Comparison of ENCODE assay signal across 2 cellular contexts in genomic region chr5:172789687-172790495, GRCh38.
TF ChIP-seq lines count a peak whose summit lies in the region.

No MANE protein-coding gene starts in this region.

TF ChIP-seq in K562, 482 proteins besides CTCF, POLR2A, EP300 and RAD21 (continued from another document and continues in another):
- TF ChIP-seq CHD7 (IDR thresholded peaks at IDR 0.05; ENCODE audit: low read depth, low read length) (no peak), CBFB (CRISPR knock-in tag; IDR thresholded peaks at IDR 0.05) (no peak), REST (CRISPR knock-in tag; IDR thresholded peaks at IDR 0.05; ENCODE audit: low read depth) (0 out of 2 replicates have a peak, but pooled peaks have one; percentile 36), ARID2 (IDR thresholded peaks at IDR 0.05) (no peak), NCOA1 (IDR thresholded peaks at IDR 0.05; ENCODE audit: low read depth) (no peak), MYBL2 (IDR thresholded peaks at IDR 0.05; ENCODE audit: low read depth) (no peak), MYBL2 (CRISPR knock-in tag; IDR thresholded peaks at IDR 0.05; ENCODE audit: borderline replicate concordance) (no peak)

TF ChIP-seq in HepG2, 621 proteins besides CTCF, POLR2A, EP300 and RAD21 (continued from another document and continues in another):
- no peak for TF ChIP-seq SMAD9 (CRISPR knock-in tag; IDR thresholded peaks at IDR 0.05)
- TF ChIP-seq BHLHE40 (IDR thresholded peaks at IDR 0.05; ENCODE audit: low read length): peak; percentile 71
- 0 out of 2 replicates have a peak, but pooled peaks have one; percentile 45 for TF ChIP-seq HNF1B (CRISPR knock-in tag; IDR thresholded peaks at IDR 0.05)
- 0 out of 2 replicates have a peak, but pooled peaks have one; percentile 7 for TF ChIP-seq ZNF691 (CRISPR knock-in tag; IDR thresholded peaks at IDR 0.05; ENCODE audit: borderline replicate concordance, low read depth)
- TF ChIP-seq ZBTB33 (CRISPR knock-in tag; IDR thresholded peaks at IDR 0.05): no peak
- peak; percentile 17; the same call in 1 of the 2 replicates for TF ChIP-seq KDM6A (CRISPR knock-in tag; IDR thresholded peaks at IDR 0.05; ENCODE audit: low read depth)
- TF ChIP-seq SOX5 (CRISPR knock-in tag; IDR thresholded peaks at IDR 0.05; ENCODE audit: borderline replicate concordance): peak; percentile 27; the same call in 1 of the 2 replicates
- peak; percentile 38; the same call in 1 of the 2 replicates for TF ChIP-seq GATAD2A (CRISPR knock-in tag; IDR thresholded peaks at IDR 0.05)
- peak; percentile 55 for TF ChIP-seq ARID5B (CRISPR knock-in tag; IDR thresholded peaks at IDR 0.05)
- peak; percentile 32; the same call in 1 of the 2 replicates for TF ChIP-seq RXRA (CRISPR knock-in tag; IDR thresholded peaks at IDR 0.05)
- 0 out of 2 replicates have a peak, but pooled peaks have one; percentile 44 for TF ChIP-seq GFI1 (CRISPR knock-in tag; IDR thresholded peaks at IDR 0.05; ENCODE audit: borderline replicate concordance)
- TF ChIP-seq BCL3 (CRISPR knock-in tag; IDR thresholded peaks at IDR 0.05): 0 out of 2 replicates have a peak, but pooled peaks have one; percentile 24
- TF ChIP-seq IRF1 (CRISPR knock-in tag; IDR thresholded peaks at IDR 0.05; ENCODE audit: low read depth): no peak
- TF ChIP-seq MAZ (IDR thresholded peaks at IDR 0.05; ENCODE audit: borderline replicate concordance, low read depth, low read length): no peak
- 0 out of 2 replicates have a peak, but pooled peaks have one; percentile 9 for TF ChIP-seq MAZ (CRISPR knock-in tag; IDR thresholded peaks at IDR 0.05; ENCODE audit: low read depth)
- peak; percentile 32; the same call in 1 of the 2 replicates for TF ChIP-seq PITX1 (CRISPR knock-in tag; IDR thresholded peaks at IDR 0.05)
- TF ChIP-seq TBX2 (CRISPR knock-in tag; IDR thresholded peaks at IDR 0.05; ENCODE audit: borderline replicate concordance): 0 out of 2 replicates have a peak, but pooled peaks have one; percentile 6
- 0 out of 2 replicates have a peak, but pooled peaks have one; percentile 46 for TF ChIP-seq TFE3 (CRISPR knock-in tag; IDR thresholded peaks at IDR 0.05)
- TF ChIP-seq ZFYVE20 (CRISPR knock-in tag; IDR thresholded peaks at IDR 0.05; ENCODE audit: borderline replicate concordance, low read depth): no peak
- TF ChIP-seq ZC3H4 (CRISPR knock-in tag; IDR thresholded peaks at IDR 0.05; ENCODE audit: borderline replicate concordance): peak; percentile 28; the same call in 1 of the 2 replicates
- no peak for TF ChIP-seq PAWR (CRISPR knock-in tag; IDR thresholded peaks at IDR 0.05; ENCODE audit: borderline replicate concordance)
- TF ChIP-seq MLX (CRISPR knock-in tag; IDR thresholded peaks at IDR 0.05): peak; percentile 73
- TF ChIP-seq ZNF687 (CRISPR knock-in tag; IDR thresholded peaks at IDR 0.05): peak; percentile 90
- peak; percentile 6; the same call in 1 of the 2 replicates for TF ChIP-seq ARID4A (CRISPR knock-in tag; IDR thresholded peaks at IDR 0.05; ENCODE audit: borderline replicate concordance)
